ENCODE assay signal across 8 cellular contexts in the genomic region with DNA sequence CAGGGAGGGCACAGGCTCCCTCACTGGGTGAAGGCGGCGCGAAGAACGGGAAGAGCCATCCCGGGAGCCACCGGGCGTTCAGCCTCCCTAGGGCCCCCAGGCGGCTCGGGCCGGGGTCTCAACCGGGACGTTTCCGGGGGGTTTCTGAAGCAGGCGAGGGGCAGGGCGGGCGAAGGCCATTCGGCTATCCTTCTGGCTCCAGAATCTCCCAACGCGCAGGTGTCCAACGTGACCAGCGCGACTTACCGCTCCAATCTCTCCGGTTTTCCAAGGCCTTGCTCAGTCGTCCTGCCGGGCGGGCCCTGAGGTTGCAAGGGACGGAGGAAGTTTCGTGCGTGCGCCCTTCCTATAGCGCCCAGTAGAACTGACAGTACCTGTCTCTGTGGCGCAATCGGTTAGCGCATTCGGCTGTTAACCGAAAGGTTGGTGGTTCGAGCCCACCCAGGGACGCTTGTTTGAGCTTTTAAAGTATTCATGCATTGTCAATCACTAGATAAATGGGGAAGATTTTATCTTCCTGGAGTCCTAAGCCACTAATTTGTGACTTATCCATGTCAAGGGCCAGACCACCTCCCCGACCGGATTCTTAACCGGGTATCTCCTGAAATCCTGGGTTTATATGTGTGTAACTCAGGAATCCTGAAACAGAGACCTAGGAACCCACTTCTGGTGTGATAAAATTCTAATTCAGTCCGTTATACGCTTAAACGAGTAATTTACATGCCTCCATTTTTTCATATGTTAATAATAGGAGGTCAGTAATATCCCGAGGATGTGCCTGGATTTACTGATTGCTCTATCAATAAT. TPM values are rescaled to one million over a fixed set of nuclear protein-coding genes. Genes with fewer than 3 reads are reported as not detected.
DNase-seq lines count a peak whose midpoint lies in the region; ATAC-seq, FAIRE-seq and TF ChIP-seq lines count a peak whose summit lies in the region.
"Not testable (repeated sequence)": the region's sequence is repeated elsewhere in the genome, so short reads cannot be mapped to it uniquely, and the experiment has no call there.

No MANE protein-coding gene starts in this region.

- TF ChIP-seq POLR2A in tibial nerve (IDR thresholded peaks at IDR 0.05): not testable (repeated sequence)

- H3K27me3 ChIP-seq in GM06990 (replicated peaks; ENCODE audit: control insufficient read depth, insufficient read depth, low read length); lung (ENCODE audit: control insufficient read depth, insufficient read depth); small intestine (ENCODE audit: control insufficient read depth in 2 of 2, insufficient read depth in 2 of 2, low read length in 2 of 2); tibial nerve: not testable (repeated sequence)

- not testable (repeated sequence) for H3K27me3 Mint-ChIP-seq in activated B cell treated with CpG ODN at 0.5 μM for 24 hours

- TF ChIP-seq CTCF in GM06990 (IDR thresholded peaks at IDR 0.05; ENCODE audit: insufficient read depth, low read length, poor library complexity, severe bottlenecking); activated B cell treated with CpG ODN at 0.5 μM for 24 hours (IDR thresholded peaks at IDR 0.05); fibroblast of mammary gland (conservative IDR thresholded peaks at IDR 0.05; ENCODE audit: control insufficient read depth, insufficient read depth, low read depth, low read length); lung (IDR thresholded peaks at IDR 0.05; ENCODE audit: control extremely low read depth, extremely low read depth): not testable (repeated sequence)
- peak in 1 of 5 experiments; percentile 11 for TF ChIP-seq CTCF in tibial nerve (IDR thresholded peaks at IDR 0.05)

- peak overlapping the region; percentile 59 for H3K4me3 ChIP-seq in GM06990 (replicated peaks; ENCODE audit: low read depth, low read length)
- H3K4me3 ChIP-seq in fibroblast of mammary gland (ENCODE audit: control insufficient read depth, low read depth, low read length): peak overlapping the region; percentile 45
- H3K4me3 ChIP-seq in lung; small intestine (ENCODE audit: low read depth in 1 of 2, low read length in 2 of 2): not testable (repeated sequence)
- H3K4me3 ChIP-seq in tibial nerve: peak overlapping the region; percentile 22 to 48 (median 42)

- not testable (repeated sequence) for ATAC-seq in activated B cell treated with CpG ODN at 0.5 μM for 24 hours (ENCODE audit: low read depth); lung (ENCODE audit: insufficient read depth, low FRiP score)

- H3K4me3 Mint-ChIP-seq in activated B cell treated with CpG ODN at 0.5 μM for 24 hours: peak overlapping the region; percentile 94

- H3K4me1 Mint-ChIP-seq in activated B cell treated with CpG ODN at 0.5 μM for 24 hours: not testable (repeated sequence)

- WGBS in lung, 2 donors: 5 to 8% methylated on average over 23 to 44 of the region's 46 CpGs
- 5 to 8% (median 5%) methylated on average over 32 to 43 of the region's 46 CpGs for WGBS in small intestine, 3 donors
- 6 to 41% methylated on average over 5 to 19 of the region's 46 CpGs for WGBS in tibial nerve, 2 donors

- not testable (repeated sequence) for FAIRE-seq in small intestine (lab: Jason Lieb, UNC)

- not testable (repeated sequence) for H3K9me3 ChIP-seq in lung (ENCODE audit: control insufficient read depth in 2 of 2, insufficient read depth in 1 of 2, low read length in 1 of 2); small intestine (ENCODE audit: control insufficient read depth, low read depth); tibial nerve

- not testable (repeated sequence) for H3K27ac ChIP-seq in lung (ENCODE audit: low read depth in 1 of 2, low read length in 1 of 2); small intestine (ENCODE audit: low read depth in 1 of 2, low read length in 1 of 2)
- H3K27ac ChIP-seq in tibial nerve: peak overlapping the region in 1 of 4 donors; percentile 56

- not testable (repeated sequence) for H3K4me1 ChIP-seq in lung (ENCODE audit: control insufficient read depth in 2 of 2, insufficient read depth in 2 of 2, low read length in 2 of 2); small intestine (ENCODE audit: control insufficient read depth in 2 of 2, insufficient read depth in 1 of 2, low read depth in 1 of 2, low read length in 1 of 2); tibial nerve

- H3K9me3 Mint-ChIP-seq in activated B cell treated with CpG ODN at 0.5 μM for 24 hours: not testable (repeated sequence)

- peaks cover 15% of the 10 kb centered on the region for H3K36me3 Mint-ChIP-seq in activated B cell treated with CpG ODN at 0.5 μM for 24 hours (ENCODE audit: low read depth)

- not testable (repeated sequence) for H3K36me3 ChIP-seq in GM06990 (ENCODE audit: control insufficient read depth, insufficient read depth, low read length); lung (ENCODE audit: control insufficient read depth in 2 of 2, insufficient read depth in 2 of 2, low read length in 2 of 2); small intestine (ENCODE audit: control insufficient read depth in 2 of 2, insufficient read depth in 2 of 2, low read length in 2 of 2)
- H3K36me3 ChIP-seq in tibial nerve: peaks cover 0 to 13% (median 0%) of the 10 kb centered on the region in 3 donors

- intact Hi-C loops in activated B cell treated with CpG ODN at 0.5 μM for 24 hours (cut with micrococcal nuclease): not testable (repeated sequence)

- H3K27ac Mint-ChIP-seq in activated B cell treated with CpG ODN at 0.5 μM for 24 hours: peak overlapping the region; percentile 95

- DNase-seq in GM06990 (ENCODE audit: extremely low read depth, insufficient read length): peak; percentile 65
- DNase-seq in NCI-H2171 treated with DMSO at 0.1 percent for 48 hours (lab: John Stamatoyannopoulos, UW): peak; percentile 75
- DNase-seq in activated B cell treated with CpG ODN at 0.5 μM for 24 hours: peak; percentile 62
- DNase-seq in activated naive CD8-positive, alpha-beta T cell treated with anti-CD3 and anti-CD28 coated beads, Interleukin-2, amount 50 U/mL, for 16 hours (ENCODE audit: low read depth, low spot score): peak; percentile 20
- DNase-seq in fibroblast of mammary gland (ENCODE audit: low read depth): peak; percentile 70
- peak; percentile 54 for DNase-seq in lung (ENCODE audit: low spot score)
- DNase-seq in small intestine: peak; percentile 17
- not testable (repeated sequence) for DNase-seq in tibial nerve (ENCODE audit: low spot score in 2 of 2)

- POLR2A ChIA-PET in activated B cell treated with CpG ODN at 0.5 μM for 24 hours (lab: Charles Lee): not testable (repeated sequence)

- CTCF ChIA-PET in activated B cell treated with CpG ODN at 0.5 μM for 24 hours (lab: Charles Lee): not testable (repeated sequence)

- TF ChIP-seq EP300 in tibial nerve (IDR thresholded peaks at IDR 0.05): not testable (repeated sequence)

RNA-seq across cellular contexts. Expression of a gene that starts 42.4 kb away (rescaled TPM):
- total RNA-seq in activated B cell treated with CpG ODN at 0.5 μM for 24 hours (48.8 and 62.9 TPM in 2 replicates), lung (10 to 100 TPM; 34.1 to 64.2 TPM), tibial nerve (10 to 100 TPM; 12.9 to 24.0 (median 20.7) TPM)
- polyA plus RNA-seq in lung (10 to 100 TPM; 11.1 to 18.5 TPM), small intestine (1 to 10 TPM; 2.4 to 6.9 (median 3.6) TPM)

RNA-seq across cellular contexts. Expression of a gene that starts 45.7 kb away (rescaled TPM):
- total RNA-seq in activated B cell treated with CpG ODN at 0.5 μM for 24 hours (1.5 TPM in 2 replicates), lung (not detected), tibial nerve (not detected)
- polyA plus RNA-seq in lung (not detected), small intestine (not detected)
